8 cellular contexts compared by ENCODE assay signal in genomic region chr16:31873556-31874353, GRCh38. TPM values are rescaled to one million over a fixed set of nuclear protein-coding genes. Genes with fewer than 3 reads are reported as not detected.
A peak's percentile ranks its signal among the peaks of the same experiment; 100 is the strongest.
DNase-seq lines count a peak whose midpoint lies in the region; ATAC-seq and TF ChIP-seq lines count a peak whose summit lies in the region.

ZNF267 (plus strand) TSS chr16:31873807; CDS start chr16:31873967, 160 bp downstream.

- ATAC-seq in CD8-positive, alpha-beta T cell = peak; percentile 71
- peak; percentile 46 for ATAC-seq in GM19467 (IDR thresholded peaks at IDR 0.05; ENCODE audit: unreplicated experiment)

- no peaks in the 10 kb centered on the region for H3K36me3 ChIP-seq in CD8-positive, alpha-beta T cell (ENCODE audit: insufficient read depth, low read length)
- peaks cover 17% of the 10 kb centered on the region for H3K36me3 ChIP-seq in endodermal cell (ENCODE audit: control insufficient read depth, insufficient read depth, low read length)

- H3K27me3 ChIP-seq in CD8-positive, alpha-beta T cell (ENCODE audit: insufficient read depth, low read length) = no peaks in the 10 kb centered on the region
- H3K27me3 ChIP-seq in endodermal cell (ENCODE audit: control insufficient read depth, insufficient read depth, low read length, poor library complexity, severe bottlenecking) = peaks cover 12% of the 10 kb centered on the region

- no peaks in the 10 kb centered on the region for H3K9me3 Mint-ChIP-seq in CD8-positive, alpha-beta T cell
- H3K9me3 Mint-ChIP-seq in endodermal cell (no peaks in the 10 kb centered on the region), mesothelial cell of epicardium (no peaks in the 10 kb centered on the region)

- peaks cover 88% of the 10 kb centered on the region for H3K4me1 Mint-ChIP-seq in CD8-positive, alpha-beta T cell (ENCODE audit: low read depth)
- H3K4me1 Mint-ChIP-seq in endodermal cell (peaks cover 32% of the 10 kb centered on the region), mesothelial cell of epicardium (peaks cover 25% of the 10 kb centered on the region)

- peaks cover 64% of the 10 kb centered on the region for H3K4me1 ChIP-seq in CD8-positive, alpha-beta T cell (ENCODE audit: insufficient read depth, low read length)
- H3K4me1 ChIP-seq in endodermal cell (ENCODE audit: control insufficient read depth, insufficient read depth, low read length) = no peaks in the 10 kb centered on the region

- peak within 1 kb of the TSS; percentile 96 for H3K4me3 Mint-ChIP-seq in CD8-positive, alpha-beta T cell
- H3K4me3 Mint-ChIP-seq in endodermal cell (peak within 1 kb of the TSS; percentile 91), mesothelial cell of epicardium (peak within 1 kb of the TSS; percentile 94)

- TF ChIP-seq CTCF in CD8-positive, alpha-beta T cell (IDR thresholded peaks at IDR 0.05) = no peak
- no peak for TF ChIP-seq CTCF in endodermal cell (conservative IDR thresholded peaks at IDR 0.05)
- no peak for TF ChIP-seq CTCF in mesothelial cell of epicardium (IDR thresholded peaks at IDR 0.05; ENCODE audit: unreplicated experiment)

- WGBS in endodermal cell (ENCODE audit: insufficient coverage in 1 of 2, insufficient read length in 1 of 2), 2 experiments = 0 to 1% methylated on average over 15 to 55 of the region's 57 CpGs

- peak within 1 kb of the TSS; percentile 92 for H3K27ac ChIP-seq in CD8-positive, alpha-beta T cell (ENCODE audit: low read depth, low read length)
- H3K27ac ChIP-seq in endodermal cell (ENCODE audit: low read depth, low read length) = peak within 1 kb of the TSS; percentile 90

- H3K27ac Mint-ChIP-seq in CD8-positive, alpha-beta T cell = peak within 1 kb of the TSS; percentile 96
- H3K27ac Mint-ChIP-seq in endodermal cell (peak within 1 kb of the TSS; percentile 98), mesothelial cell of epicardium (peak within 1 kb of the TSS; percentile 98)

- no peaks in the 10 kb centered on the region for H3K9me3 ChIP-seq in CD8-positive, alpha-beta T cell (ENCODE audit: low read length)
- no peaks in the 10 kb centered on the region for H3K9me3 ChIP-seq in endodermal cell (ENCODE audit: control insufficient read depth, low read length)

- H3K27me3 Mint-ChIP-seq in CD8-positive, alpha-beta T cell (ENCODE audit: low read depth) = no peaks in the 10 kb centered on the region
- H3K27me3 Mint-ChIP-seq in endodermal cell (ENCODE audit: insufficient read depth) (peaks cover 14% of the 10 kb centered on the region), mesothelial cell of epicardium (ENCODE audit: low read depth) (peaks cover 11% of the 10 kb centered on the region)

- CTCF ChIA-PET in CD8-positive, alpha-beta T cell (lab: Charles Lee) = interaction anchor here (0.7 to 2.3 kb wide), 5 partner anchors 9 to 1027 kb away, joined by 3 to 11 read pairs (median 3); partner anchors contain the start of gene ARMC5

- H3K4me3 ChIP-seq in CD8-positive, alpha-beta T cell (ENCODE audit: low read depth, low read length) = peak within 1 kb of the TSS; percentile 92
- peak within 1 kb of the TSS; percentile 85 for H3K4me3 ChIP-seq in endodermal cell (ENCODE audit: low read length)

- peak within 1 kb of the TSS; percentile 96 for H3K9ac ChIP-seq in endodermal cell (ENCODE audit: extremely low read depth, low read length, poor library complexity, severe bottlenecking)

- peaks cover 32% of the 10 kb centered on the region for H3K36me3 Mint-ChIP-seq in CD8-positive, alpha-beta T cell
- H3K36me3 Mint-ChIP-seq in endodermal cell (ENCODE audit: low read depth) = peaks cover 13% of the 10 kb centered on the region
- peaks cover 2% of the 10 kb centered on the region for H3K36me3 Mint-ChIP-seq in mesothelial cell of epicardium

- intact Hi-C loops in CD8-positive, alpha-beta T cell (cut with DNase I, micrococcal nuclease) = loop anchor here in 1 of 2 experiments (1.0 to 10.0 kb wide), 9 partner anchors 13 to 1029 kb away; partner anchors contain the start of genes RUSF1, SETD1A, TGFB1I1 and ZNF843

- DNase-seq in CD8-positive, alpha-beta T cell = peak; percentile 84 to 96 (median 92)
- DNase-seq in HT-29 (ENCODE audit: low spot score) (peak; percentile 95), NOMO-1 treated with DMSO at 0.1 percent for 48 hours (lab: John Stamatoyannopoulos, UW; ENCODE audit: unreplicated experiment) (peak; percentile 89), endodermal cell (peak; percentile 96), mesothelial cell of epicardium (ENCODE audit: low spot score in 2 of 2, unreplicated experiment in 2 of 2) (peak; percentile 92 to 93)
- peak; percentile 97 for DNase-seq in activated CD8-positive, alpha-beta memory T cell treated with anti-CD3 and anti-CD28 coated beads, Interleukin-2, amount 50 U/mL, for 1 hour (ENCODE audit: extremely low read depth)
- peak; percentile 88 for DNase-seq in stimulated activated CD8-positive, alpha-beta memory T cell treated with anti-CD3 and anti-CD28 coated beads, Interleukin-15, amount 100 ng/mL, for 48 hours (ENCODE audit: low read depth in 2 of 2)

- POLR2A ChIA-PET in CD8-positive, alpha-beta T cell (lab: Charles Lee) = interaction anchor here (0.6 to 1.8 kb wide), 12 partner anchors 9 to 756 kb away, joined by 3 to 5 read pairs (median 3); partner anchors contain the start of genes FUS, KAT8 and RUSF1

RNA-seq across cellular contexts. Expression of gene ZNF267, which starts in this region (rescaled TPM):
- 10 to 100 TPM; 78.6 to 80.1 TPM for total RNA-seq in CD8-positive, alpha-beta T cell
- total RNA-seq in HT-29 (2014; rRNA removed; shearing (Covaris generic)) = 5.1 and 6.7 TPM in 2 replicates
- total RNA-seq in endodermal cell (10 to 100 TPM; 21.7 to 22.2 TPM), mesothelial cell of epicardium (12.9 to 14.2 TPM (median 13.5 TPM) in 3 replicates)
- 8.2 TPM for polyA plus RNA-seq in endodermal cell (2013, experiment 1 of 2)
- 7.2 TPM for polyA plus RNA-seq in endodermal cell (2013, experiment 2 of 2)

Comparison
In these comparisons a context has a peak if more than half of its experiments do, and no peak if none do; other contexts are left out.
1. Peak in every context shown above with its lines: DNase-seq, ATAC-seq, H3K4me3 ChIP-seq and H3K27ac ChIP-seq.